1 cellular context compared by ENCODE assay signal in the genomic region with DNA sequence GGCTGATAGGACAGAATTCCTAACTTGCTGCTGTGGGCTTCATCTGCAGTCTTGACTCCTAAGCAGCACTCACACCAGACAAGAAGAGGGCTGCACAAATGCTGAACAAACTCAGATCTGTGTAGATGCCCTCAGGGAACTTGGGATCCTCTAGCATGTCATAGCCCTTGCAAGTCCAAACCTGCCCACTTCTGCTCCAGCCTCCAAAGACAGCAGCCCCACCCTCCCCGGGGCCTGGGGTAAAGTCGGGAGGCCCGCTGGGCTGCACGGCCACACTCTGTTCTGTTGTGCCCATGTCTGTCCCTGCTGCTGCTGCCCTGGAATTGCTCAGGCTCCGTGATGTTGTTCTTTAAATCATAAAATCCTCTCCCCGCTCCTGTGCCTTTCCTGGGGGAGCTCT.
TF ChIP-seq lines count a peak whose summit lies in the region.

No MANE protein-coding gene starts in this region.

TF ChIP-seq in HEK293, 187 proteins besides CTCF, POLR2A, EP300 and RAD21 (continued from another document):
- TF ChIP-seq, protein P1, sequence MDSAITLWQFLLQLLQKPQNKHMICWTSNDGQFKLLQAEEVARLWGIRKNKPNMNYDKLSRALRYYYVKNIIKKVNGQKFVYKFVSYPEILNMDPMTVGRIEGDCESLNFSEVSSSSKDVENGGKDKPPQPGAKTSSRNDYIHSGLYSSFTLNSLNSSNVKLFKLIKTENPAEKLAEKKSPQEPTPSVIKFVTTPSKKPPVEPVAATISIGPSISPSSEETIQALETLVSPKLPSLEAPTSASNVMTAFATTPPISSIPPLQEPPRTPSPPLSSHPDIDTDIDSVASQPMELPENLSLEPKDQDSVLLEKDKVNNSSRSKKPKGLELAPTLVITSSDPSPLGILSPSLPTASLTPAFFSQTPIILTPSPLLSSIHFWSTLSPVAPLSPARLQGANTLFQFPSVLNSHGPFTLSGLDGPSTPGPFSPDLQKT (IDR thresholded peaks at IDR 0.05; ENCODE audit: borderline replicate concordance, low read depth, low read length): no peak
- no peak; the same call in 1 of the 2 replicates for TF ChIP-seq ZIC2 (tag by site-specific recombination; IDR thresholded peaks at IDR 0.05)
- TF ChIP-seq ZNF391 (tag by site-specific recombination; IDR thresholded peaks at IDR 0.05; ENCODE audit: borderline replicate concordance, low read depth): no peak
- TF ChIP-seq ZBTB17 (tag by site-specific recombination; IDR thresholded peaks at IDR 0.05): peak; percentile 49; the same call in 1 of the 2 replicates
- TF ChIP-seq, protein P2, sequence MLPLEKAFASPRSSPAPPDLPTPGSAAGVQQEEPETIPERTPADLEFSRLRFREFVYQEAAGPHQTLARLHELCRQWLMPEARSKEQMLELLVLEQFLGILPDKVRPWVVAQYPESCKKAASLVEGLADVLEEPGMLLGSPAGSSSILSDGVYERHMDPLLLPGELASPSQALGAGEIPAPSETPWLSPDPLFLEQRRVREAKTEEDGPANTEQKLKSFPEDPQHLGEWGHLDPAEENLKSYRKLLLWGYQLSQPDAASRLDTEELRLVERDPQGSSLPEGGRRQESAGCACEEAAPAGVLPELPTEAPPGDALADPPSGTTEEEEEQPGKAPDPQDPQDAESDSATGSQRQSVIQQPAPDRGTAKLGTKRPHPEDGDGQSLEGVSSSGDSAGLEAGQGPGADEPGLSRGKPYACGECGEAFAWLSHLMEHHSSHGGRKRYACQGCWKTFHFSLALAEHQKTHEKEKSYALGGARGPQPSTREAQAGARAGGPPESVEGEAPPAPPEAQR (tag by site-specific recombination; IDR thresholded peaks at IDR 0.05): no peak
- TF ChIP-seq OVOL3 (tag by site-specific recombination; IDR thresholded peaks at IDR 0.05): no peak
- TF ChIP-seq, protein P3, sequence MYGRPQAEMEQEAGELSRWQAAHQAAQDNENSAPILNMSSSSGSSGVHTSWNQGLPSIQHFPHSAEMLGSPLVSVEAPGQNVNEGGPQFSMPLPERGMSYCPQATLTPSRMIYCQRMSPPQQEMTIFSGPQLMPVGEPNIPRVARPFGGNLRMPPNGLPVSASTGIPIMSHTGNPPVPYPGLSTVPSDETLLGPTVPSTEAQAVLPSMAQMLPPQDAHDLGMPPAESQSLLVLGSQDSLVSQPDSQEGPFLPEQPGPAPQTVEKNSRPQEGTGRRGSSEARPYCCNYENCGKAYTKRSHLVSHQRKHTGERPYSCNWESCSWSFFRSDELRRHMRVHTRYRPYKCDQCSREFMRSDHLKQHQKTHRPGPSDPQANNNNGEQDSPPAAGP (tag by site-specific recombination; IDR thresholded peaks at IDR 0.05): 0 out of 2 replicates have a peak, but pooled peaks have one; percentile 30
- TF ChIP-seq, protein P4, sequence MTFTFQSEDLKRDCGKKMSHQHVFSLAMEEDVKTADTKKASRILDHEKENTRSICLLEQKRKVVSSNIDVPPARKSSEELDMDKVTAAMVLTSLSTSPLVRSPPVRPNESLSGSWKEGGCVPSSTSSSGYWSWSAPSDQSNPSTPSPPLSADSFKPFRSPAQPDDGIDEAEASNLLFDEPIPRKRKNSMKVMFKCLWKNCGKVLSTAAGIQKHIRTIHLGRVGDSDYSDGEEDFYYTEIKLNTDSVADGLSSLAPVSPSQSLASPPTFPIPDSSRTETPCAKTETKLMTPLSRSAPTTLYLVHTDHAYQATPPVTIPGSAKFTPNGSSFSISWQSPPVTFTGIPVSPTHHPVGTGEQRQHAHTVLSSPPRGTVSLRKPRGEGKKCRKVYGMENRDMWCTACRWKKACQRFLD (tag by site-specific recombination; IDR thresholded peaks at IDR 0.05): no peak
- TF ChIP-seq TCF7L2 (IDR thresholded peaks at IDR 0.05; ENCODE audit: borderline replicate concordance, low read depth, low read length): no peak
- peak; percentile 63 for TF ChIP-seq ZNF629 (tag by site-specific recombination; IDR thresholded peaks at IDR 0.05)
TF ChIP-seq in HEK293: peak in this region for 7.
